In the genomic region with DNA sequence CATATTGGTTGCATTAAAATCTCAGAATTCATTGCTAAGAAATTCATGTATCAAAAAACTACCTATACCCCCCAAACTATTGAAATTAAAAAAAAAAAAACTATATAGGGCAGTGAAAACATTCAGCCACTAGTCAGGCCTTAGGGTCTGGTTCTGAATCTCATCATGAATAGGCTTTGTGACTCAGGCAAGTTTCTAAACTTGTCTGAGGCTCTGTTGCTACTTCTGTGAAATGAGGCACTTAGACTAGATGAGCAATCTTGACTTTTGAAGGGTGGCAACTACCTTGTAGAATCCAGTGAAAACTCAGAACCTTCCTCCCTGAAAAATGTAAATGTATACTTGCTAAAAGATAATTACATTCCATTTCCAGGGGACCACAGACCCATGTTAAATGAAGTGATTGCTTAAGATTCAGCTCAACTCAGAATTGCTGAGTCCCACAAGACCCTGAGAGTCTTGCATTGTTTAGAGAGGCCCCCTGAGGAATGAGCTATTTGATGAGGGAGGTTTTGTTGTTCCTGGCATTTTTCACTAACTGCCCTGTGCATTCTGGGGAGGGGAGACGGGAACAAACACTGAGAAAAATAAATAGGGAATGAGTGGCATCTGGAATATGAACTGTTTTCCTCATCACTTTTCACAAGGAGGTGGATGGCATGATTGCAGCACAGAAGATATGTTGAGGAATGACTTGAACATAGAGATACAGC, we compare ENCODE assay signal across 11 cellular contexts. TPM values are rescaled to one million over a fixed set of nuclear protein-coding genes. Genes with fewer than 3 reads are reported as not detected.
DNase-seq lines count a peak whose midpoint lies in the region; FAIRE-seq and TF ChIP-seq lines count a peak whose summit lies in the region.
"Had no signal": no experiment of that assay in that cellular context is flagged by ENCODE, and none has a peak within 500 bp of the region (broad histone marks: within the 10 kb centered on the region; RNA-seq: fewer than 3 reads in every experiment).

No MANE protein-coding gene starts in this region.

- no peaks in the 10 kb centered on the region for H3K9me3 Mint-ChIP-seq in activated naive CD4-positive, alpha-beta T cell treated with anti-CD3 and anti-CD28 coated beads for 36 hours

- CTCF ChIA-PET in activated naive CD4-positive, alpha-beta T cell treated with anti-CD3 and anti-CD28 coated beads for 36 hours (lab: Charles Lee): interaction anchor here (0.9 kb wide), 1 partner anchor 15 kb away, joined by 3 read pairs; no protein-coding TSS in a partner anchor

- H3K27ac Mint-ChIP-seq in activated naive CD4-positive, alpha-beta T cell treated with anti-CD3 and anti-CD28 coated beads for 36 hours: peak overlapping the region; percentile 37

- H3K27me3 ChIP-seq in transverse colon: no peaks in the 10 kb centered on the region

- peak overlapping the region; percentile 67 to 77 (median 68) for H3K27ac ChIP-seq in transverse colon

- peaks cover 0 to 33% (median 24%) of the 10 kb centered on the region in 4 donors for H3K4me1 ChIP-seq in transverse colon

- H3K9me3 ChIP-seq in transverse colon: no peaks in the 10 kb centered on the region

- intact Hi-C loops in activated naive CD4-positive, alpha-beta T cell treated with anti-CD3 and anti-CD28 coated beads for 36 hours (cut with micrococcal nuclease): loop anchor here (1.0 kb wide), 1 partner anchor 149 kb away; no protein-coding TSS in a partner anchor
- intact Hi-C loops in transverse colon (cut with DNase I; ENCODE audit: low total_unique reads): no loop called here

- no peak overlapping the region for H3K4me3 Mint-ChIP-seq in activated naive CD4-positive, alpha-beta T cell treated with anti-CD3 and anti-CD28 coated beads for 36 hours

- H3K4me3 ChIP-seq in astrocyte of the cerebellum (ENCODE audit: low read depth, low read length) (no peak overlapping the region), transverse colon (no peak overlapping the region)

- no peak for FAIRE-seq in D721Med (lab: Jason Lieb, UNC)

- 79 to 88% methylated on average over 1 of the region's 1 CpG for WGBS in transverse colon (ENCODE audit: low coverage in 1 of 2), 2 donors

- H3K36me3 Mint-ChIP-seq in activated naive CD4-positive, alpha-beta T cell treated with anti-CD3 and anti-CD28 coated beads for 36 hours (ENCODE audit: low read depth): no peaks in the 10 kb centered on the region

- H3K36me3 ChIP-seq in transverse colon: no peaks in the 10 kb centered on the region

- TF ChIP-seq POLR2A in transverse colon (IDR thresholded peaks at IDR 0.05): no peak

- peaks cover 5% of the 10 kb centered on the region for H3K27me3 Mint-ChIP-seq in activated naive CD4-positive, alpha-beta T cell treated with anti-CD3 and anti-CD28 coated beads for 36 hours (ENCODE audit: low read depth)

- TF ChIP-seq EP300 in transverse colon (IDR thresholded peaks at IDR 0.05; ENCODE audit: low read depth): no peak

- peaks cover 14% of the 10 kb centered on the region for H3K4me1 Mint-ChIP-seq in activated naive CD4-positive, alpha-beta T cell treated with anti-CD3 and anti-CD28 coated beads for 36 hours (ENCODE audit: low read depth)

- in situ Hi-C loops in astrocyte of the cerebellum (cut with HindIII; ENCODE audit: low sequenced_read_pairs): loop anchor here (5.0 kb wide), 1 partner anchor 33 kb away; no protein-coding TSS in a partner anchor
- in situ Hi-C loops in transverse colon (cut with MboI; ENCODE audit: low pct_ligation_motif_present in 1 of 4, low pct_unique_long_range_greater_than_20kb in 1 of 4, low sequenced_read_pairs in 3 of 4): no loop called here

- TF ChIP-seq CTCF in astrocyte of the cerebellum (IDR thresholded peaks at IDR 0.05; ENCODE audit: low read depth, low read length, missing control alignments) (no peak), transverse colon (IDR thresholded peaks at IDR 0.05) (no peak), D721Med (IDR thresholded peaks at IDR 0.05; ENCODE audit: insufficient read depth, missing control alignments) (no peak)

- no peak for DNase-seq in activated naive CD4-positive, alpha-beta T cell treated with anti-CD3 and anti-CD28 coated beads for 36 hours
- DNase-seq in activated naive CD4-positive, alpha-beta T cell (lab: John Stamatoyannopoulos, UW): no peak
- DNase-seq in astrocyte of the cerebellum (ENCODE audit: low read depth) (peak; percentile 51), iris pigment epithelial cell (ENCODE audit: low read depth) (peak; percentile 80), transverse colon (no peak), SW480 (ENCODE audit: low spot score) (no peak), D721Med (ENCODE audit: insufficient read length, low spot score) (no peak), SIG-M5 treated with dmso at 0.1 percent for 504 hours (lab: John Stamatoyannopoulos, UW; ENCODE audit: unreplicated experiment) (no peak)
- DNase-seq: activated effector memory CD4-positive, alpha-beta T cell treated with anti-CD3 and anti-CD28 coated beads, Interleukin-2, amount 50 U/mL, for 16 hours; NCI-H2029 treated with DMSO at 0.1 percent for 48 hours; T-helper 2 cell had no signal

RNA-seq across cellular contexts. Expression of gene RAI14, which starts 29.5 kb away (rescaled TPM):
- total RNA-seq in activated naive CD4-positive, alpha-beta T cell treated with anti-CD3 and anti-CD28 coated beads for 36 hours: 1 to 10 TPM; 5.8 to 6.7 TPM
- 10 to 100 TPM; 13.9 to 18.3 (median 15.3) TPM for total RNA-seq in transverse colon

Comparison
In these comparisons a context has a peak if more than half of its experiments do, and no peak if none do; other contexts are left out.
1. DNase-seq: peak in astrocyte of the cerebellum (single experiment) and iris pigment epithelial cell (single experiment); none in activated naive CD4-positive, alpha-beta T cell treated with anti-CD3 and anti-CD28 coated beads for 36 hours (single experiment), activated naive CD4-positive, alpha-beta T cell (0 of 4), transverse colon (single experiment), SW480 (single experiment), D721Med (single experiment) and SIG-M5 treated with dmso at 0.1 percent for 504 hours (single experiment).